ENCODE assay signal across 8 cellular contexts in genomic region chr17:81119223-81120148, GRCh38. TPM values are rescaled to one million over a fixed set of nuclear protein-coding genes. Genes with fewer than 3 reads are reported as not detected.
DNase-seq lines count a peak whose midpoint lies in the region; ATAC-seq and TF ChIP-seq lines count a peak whose summit lies in the region.

No MANE protein-coding gene starts in this region.

- peak; percentile 69 for ATAC-seq in activated CD8-positive, alpha-beta T cell treated with anti-CD3 and anti-CD28 coated beads, Interleukin-2, amount 10 ng/mL, durations not matched to agents 7 days and 5 days
- ATAC-seq in right lobe of liver = peak; percentile 26 to 42 (median 32)

- no peaks in the 10 kb centered on the region for H3K9me3 Mint-ChIP-seq in activated CD8-positive, alpha-beta T cell treated with anti-CD3 and anti-CD28 coated beads, Interleukin-2, amount 10 ng/mL, durations not matched to agents 7 days and 5 days (ENCODE audit: insufficient read depth)

- 10% methylated on average over 4 of the region's 89 CpGs for WGBS in right lobe of liver (ENCODE audit: insufficient coverage, low coverage, low lambda C conversion rate, missing lambda C conversion rate)

- peaks cover 0 to 23% (median 8%) of the 10 kb centered on the region in 4 donors for H3K4me1 ChIP-seq in right lobe of liver

- POLR2A ChIA-PET in activated CD8-positive, alpha-beta T cell treated with anti-CD3 and anti-CD28 coated beads, Interleukin-2, amount 10 ng/mL, durations not matched to agents 7 days and 5 days (lab: Charles Lee) = interaction anchor here (1.0 kb wide), 1 partner anchor 119 kb away, joined by 3 read pairs; the partner anchor contains the start of genes NDUFAF8 and TEPSIN

- H3K9me3 ChIP-seq in right lobe of liver = no peaks in the 10 kb centered on the region

- no peak for TF ChIP-seq POLR2A in right lobe of liver (IDR thresholded peaks at IDR 0.05)

- no peaks in the 10 kb centered on the region for H3K36me3 ChIP-seq in right lobe of liver

- H3K27me3 ChIP-seq in right lobe of liver = no peaks in the 10 kb centered on the region

- no peaks in the 10 kb centered on the region for H3K36me3 Mint-ChIP-seq in activated CD8-positive, alpha-beta T cell treated with anti-CD3 and anti-CD28 coated beads, Interleukin-2, amount 10 ng/mL, durations not matched to agents 7 days and 5 days (ENCODE audit: low read depth)

- peak overlapping the region; percentile 75 for H3K27ac Mint-ChIP-seq in activated CD8-positive, alpha-beta T cell treated with anti-CD3 and anti-CD28 coated beads, Interleukin-2, amount 10 ng/mL, durations not matched to agents 7 days and 5 days

- CTCF ChIA-PET in activated CD8-positive, alpha-beta T cell treated with anti-CD3 and anti-CD28 coated beads, Interleukin-2, amount 10 ng/mL, durations not matched to agents 7 days and 5 days (lab: Charles Lee) = no interaction called here

- peak in 1 of 4 donors; percentile 7 for TF ChIP-seq CTCF in right lobe of liver (IDR thresholded peaks at IDR 0.05)

- H3K4me3 Mint-ChIP-seq in activated CD8-positive, alpha-beta T cell treated with anti-CD3 and anti-CD28 coated beads, Interleukin-2, amount 10 ng/mL, durations not matched to agents 7 days and 5 days = peak overlapping the region; percentile 54

- H3K4me1 Mint-ChIP-seq in activated CD8-positive, alpha-beta T cell treated with anti-CD3 and anti-CD28 coated beads, Interleukin-2, amount 10 ng/mL, durations not matched to agents 7 days and 5 days (ENCODE audit: low read depth) = peaks cover 2% of the 10 kb centered on the region

- H3K27me3 Mint-ChIP-seq in activated CD8-positive, alpha-beta T cell treated with anti-CD3 and anti-CD28 coated beads, Interleukin-2, amount 10 ng/mL, durations not matched to agents 7 days and 5 days (ENCODE audit: low read depth) = no peaks in the 10 kb centered on the region

- peak overlapping the region in 1 of 3 donors; percentile 13 for H3K4me3 ChIP-seq in right lobe of liver

- peak; percentile 13 for DNase-seq in NK-92 (lab: John Stamatoyannopoulos, UW; ENCODE audit: unreplicated experiment)
- no peak for DNase-seq in NK-92 treated with Interleukin-12 subunit alpha and Interleukin-12 subunit beta, amount 100 ng/mL, for 24 hours (lab: John Stamatoyannopoulos, UW)
- peak; percentile 97 for DNase-seq in NCI-H2227 treated with DMSO at 0.1 percent for 48 hours (lab: John Stamatoyannopoulos, UW)
- peak; percentile 90 for DNase-seq in activated CD8-positive, alpha-beta T cell treated with anti-CD3 and anti-CD28 coated beads, Interleukin-2, amount 10 ng/mL, durations not matched to agents 7 days and 5 days
- DNase-seq in ecto neural progenitor cell (ENCODE audit: low spot score) = peak; percentile 96
- peak; percentile 79 to 82 (median 81) for DNase-seq in right lobe of liver
- DNase-seq in stimulated activated CD4-positive, alpha-beta T cell treated with anti-CD3 and anti-CD28 coated beads, TNF-alpha, amount 100 ng/mL, for 1 hour (ENCODE audit: low read depth in 3 of 3, low spot score in 1 of 3) = peak; percentile 44 to 70 (median 53)
- no peak for DNase-seq in DMS79 (lab: John Stamatoyannopoulos, UW)

- intact Hi-C loops in right lobe of liver (cut with DNase I) = no loop called here

- H3K27ac ChIP-seq in right lobe of liver = no peak overlapping the region

RNA-seq across cellular contexts. Expression of gene PVALEF, which starts 45.8 kb away (rescaled TPM):
- total RNA-seq in activated CD8-positive, alpha-beta T cell treated with anti-CD3 and anti-CD28 coated beads, Interleukin-2, amount 10 ng/mL, durations not matched to agents 7 days and 5 days = not detected
- not detected for total RNA-seq in right lobe of liver

RNA-seq across cellular contexts. Expression of gene AATK, which starts 46.5 kb away (rescaled TPM):
- 1 to 10 TPM in 1 of 2 experiments, under 1 TPM in 1; 0.71 to 1.1 TPM for total RNA-seq in activated CD8-positive, alpha-beta T cell treated with anti-CD3 and anti-CD28 coated beads, Interleukin-2, amount 10 ng/mL, durations not matched to agents 7 days and 5 days
- total RNA-seq in right lobe of liver = 1 to 10 TPM in 2 of 6 experiments, under 1 TPM in 4; 0.31 to 1.2 (median 0.86) TPM

Comparison
In these comparisons a context has a peak if more than half of its experiments do, and no peak if none do; other contexts are left out.
1. DNase-seq: peak in NK-92 (single experiment), NCI-H2227 treated with DMSO at 0.1 percent for 48 hours (single experiment), activated CD8-positive, alpha-beta T cell treated with anti-CD3 and anti-CD28 coated beads, Interleukin-2, amount 10 ng/mL, durations not matched to agents 7 days and 5 days (single experiment), ecto neural progenitor cell (single experiment), right lobe of liver (3 of 3) and stimulated activated CD4-positive, alpha-beta T cell treated with anti-CD3 and anti-CD28 coated beads, TNF-alpha, amount 100 ng/mL, for 1 hour (3 of 3); none in NK-92 treated with Interleukin-12 subunit alpha and Interleukin-12 subunit beta, amount 100 ng/mL, for 24 hours (single experiment) and DMS79 (single experiment).